In the genomic region with DNA sequence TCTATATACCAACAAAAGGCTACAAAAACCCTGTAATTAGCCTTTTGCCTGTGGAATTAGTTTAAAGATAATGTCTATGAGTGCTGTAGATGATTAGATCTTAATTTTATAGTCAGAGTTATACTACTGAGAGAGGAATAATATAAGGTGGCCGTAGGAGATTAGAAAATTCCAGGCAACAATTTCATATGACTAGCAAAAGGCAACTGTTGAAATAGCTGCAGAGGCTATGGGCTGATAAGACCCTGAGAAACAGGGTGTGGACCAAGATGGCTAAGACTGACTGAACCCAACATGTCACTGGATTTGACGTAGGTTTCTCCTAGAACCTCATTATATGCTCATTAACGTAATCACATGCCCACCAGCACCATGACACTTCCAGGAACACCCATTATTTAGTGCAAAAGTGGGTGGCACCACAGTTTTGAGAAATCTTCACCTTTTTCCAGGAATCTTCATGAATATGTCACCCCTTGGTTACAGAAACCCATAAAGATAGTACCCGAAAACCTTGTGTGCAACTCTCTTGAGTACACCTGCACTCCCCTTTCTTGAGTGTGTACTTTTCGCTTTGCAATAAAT, we compare ENCODE assay signal across 1 cellular context.
TF ChIP-seq lines count a peak whose summit lies in the region.

No MANE protein-coding gene starts in this region.

TF ChIP-seq in K562, 482 proteins besides CTCF, POLR2A, EP300 and RAD21 (continued from another document):
- TF ChIP-seq, protein P1, sequence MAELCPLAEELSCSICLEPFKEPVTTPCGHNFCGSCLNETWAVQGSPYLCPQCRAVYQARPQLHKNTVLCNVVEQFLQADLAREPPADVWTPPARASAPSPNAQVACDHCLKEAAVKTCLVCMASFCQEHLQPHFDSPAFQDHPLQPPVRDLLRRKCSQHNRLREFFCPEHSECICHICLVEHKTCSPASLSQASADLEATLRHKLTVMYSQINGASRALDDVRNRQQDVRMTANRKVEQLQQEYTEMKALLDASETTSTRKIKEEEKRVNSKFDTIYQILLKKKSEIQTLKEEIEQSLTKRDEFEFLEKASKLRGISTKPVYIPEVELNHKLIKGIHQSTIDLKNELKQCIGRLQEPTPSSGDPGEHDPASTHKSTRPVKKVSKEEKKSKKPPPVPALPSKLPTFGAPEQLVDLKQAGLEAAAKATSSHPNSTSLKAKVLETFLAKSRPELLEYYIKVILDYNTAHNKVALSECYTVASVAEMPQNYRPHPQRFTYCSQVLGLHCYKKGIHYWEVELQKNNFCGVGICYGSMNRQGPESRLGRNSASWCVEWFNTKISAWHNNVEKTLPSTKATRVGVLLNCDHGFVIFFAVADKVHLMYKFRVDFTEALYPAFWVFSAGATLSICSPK (IDR thresholded peaks at IDR 0.05; ENCODE audit: borderline replicate concordance): no peak
- TF ChIP-seq ZNF780A (CRISPR knock-in tag; IDR thresholded peaks at IDR 0.05): no peak
- peak in 1 of 2 experiments; percentile 42; a peak in 1 of 4 replicates for TF ChIP-seq MAZ (CRISPR knock-in tag; conservative IDR thresholded peaks at IDR 0.05 in 1 of 2, IDR thresholded peaks at IDR 0.05 in 1 of 2)
- no peak for TF ChIP-seq EWSR1 (IDR thresholded peaks at IDR 0.05; ENCODE audit: borderline replicate concordance, low read depth, partially characterized antibody)
- TF ChIP-seq ZBED1 (IDR thresholded peaks at IDR 0.05): 0 out of 2 replicates have a peak, but pooled peaks have one; percentile 55
- TF ChIP-seq, protein P2, sequence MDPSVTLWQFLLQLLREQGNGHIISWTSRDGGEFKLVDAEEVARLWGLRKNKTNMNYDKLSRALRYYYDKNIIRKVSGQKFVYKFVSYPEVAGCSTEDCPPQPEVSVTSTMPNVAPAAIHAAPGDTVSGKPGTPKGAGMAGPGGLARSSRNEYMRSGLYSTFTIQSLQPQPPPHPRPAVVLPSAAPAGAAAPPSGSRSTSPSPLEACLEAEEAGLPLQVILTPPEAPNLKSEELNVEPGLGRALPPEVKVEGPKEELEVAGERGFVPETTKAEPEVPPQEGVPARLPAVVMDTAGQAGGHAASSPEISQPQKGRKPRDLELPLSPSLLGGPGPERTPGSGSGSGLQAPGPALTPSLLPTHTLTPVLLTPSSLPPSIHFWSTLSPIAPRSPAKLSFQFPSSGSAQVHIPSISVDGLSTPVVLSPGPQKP (CRISPR knock-in tag; IDR thresholded peaks at IDR 0.05): no peak
- TF ChIP-seq, protein P3, sequence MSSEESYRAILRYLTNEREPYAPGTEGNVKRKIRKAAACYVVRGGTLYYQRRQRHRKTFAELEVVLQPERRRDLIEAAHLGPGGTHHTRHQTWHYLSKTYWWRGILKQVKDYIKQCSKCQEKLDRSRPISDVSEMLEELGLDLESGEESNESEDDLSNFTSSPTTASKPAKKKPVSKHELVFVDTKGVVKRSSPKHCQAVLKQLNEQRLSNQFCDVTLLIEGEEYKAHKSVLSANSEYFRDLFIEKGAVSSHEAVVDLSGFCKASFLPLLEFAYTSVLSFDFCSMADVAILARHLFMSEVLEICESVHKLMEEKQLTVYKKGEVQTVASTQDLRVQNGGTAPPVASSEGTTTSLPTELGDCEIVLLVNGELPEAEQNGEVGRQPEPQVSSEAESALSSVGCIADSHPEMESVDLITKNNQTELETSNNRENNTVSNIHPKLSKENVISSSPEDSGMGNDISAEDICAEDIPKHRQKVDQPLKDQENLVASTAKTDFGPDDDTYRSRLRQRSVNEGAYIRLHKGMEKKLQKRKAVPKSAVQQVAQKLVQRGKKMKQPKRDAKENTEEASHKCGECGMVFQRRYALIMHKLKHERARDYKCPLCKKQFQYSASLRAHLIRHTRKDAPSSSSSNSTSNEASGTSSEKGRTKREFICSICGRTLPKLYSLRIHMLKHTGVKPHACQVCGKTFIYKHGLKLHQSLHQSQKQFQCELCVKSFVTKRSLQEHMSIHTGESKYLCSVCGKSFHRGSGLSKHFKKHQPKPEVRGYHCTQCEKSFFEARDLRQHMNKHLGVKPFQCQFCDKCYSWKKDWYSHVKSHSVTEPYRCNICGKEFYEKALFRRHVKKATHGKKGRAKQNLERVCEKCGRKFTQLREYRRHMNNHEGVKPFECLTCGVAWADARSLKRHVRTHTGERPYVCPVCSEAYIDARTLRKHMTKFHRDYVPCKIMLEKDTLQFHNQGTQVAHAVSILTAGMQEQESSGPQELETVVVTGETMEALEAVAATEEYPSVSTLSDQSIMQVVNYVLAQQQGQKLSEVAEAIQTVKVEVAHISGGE (CRISPR knock-in tag; IDR thresholded peaks at IDR 0.05): peak in 1 of 3 experiments; percentile 63; a peak in 2 of 6 replicates
- peak; percentile 94 for TF ChIP-seq ZEB2 (IDR thresholded peaks at IDR 0.05)
- TF ChIP-seq, protein P4, sequence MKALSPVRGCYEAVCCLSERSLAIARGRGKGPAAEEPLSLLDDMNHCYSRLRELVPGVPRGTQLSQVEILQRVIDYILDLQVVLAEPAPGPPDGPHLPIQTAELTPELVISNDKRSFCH (CRISPR knock-in tag; IDR thresholded peaks at IDR 0.05): no peak
- TF ChIP-seq, protein P4 (tag; IDR thresholded peaks at IDR 0.05): peak; percentile 55; the same call in 1 of the 2 replicates
- TF ChIP-seq, protein P5, sequence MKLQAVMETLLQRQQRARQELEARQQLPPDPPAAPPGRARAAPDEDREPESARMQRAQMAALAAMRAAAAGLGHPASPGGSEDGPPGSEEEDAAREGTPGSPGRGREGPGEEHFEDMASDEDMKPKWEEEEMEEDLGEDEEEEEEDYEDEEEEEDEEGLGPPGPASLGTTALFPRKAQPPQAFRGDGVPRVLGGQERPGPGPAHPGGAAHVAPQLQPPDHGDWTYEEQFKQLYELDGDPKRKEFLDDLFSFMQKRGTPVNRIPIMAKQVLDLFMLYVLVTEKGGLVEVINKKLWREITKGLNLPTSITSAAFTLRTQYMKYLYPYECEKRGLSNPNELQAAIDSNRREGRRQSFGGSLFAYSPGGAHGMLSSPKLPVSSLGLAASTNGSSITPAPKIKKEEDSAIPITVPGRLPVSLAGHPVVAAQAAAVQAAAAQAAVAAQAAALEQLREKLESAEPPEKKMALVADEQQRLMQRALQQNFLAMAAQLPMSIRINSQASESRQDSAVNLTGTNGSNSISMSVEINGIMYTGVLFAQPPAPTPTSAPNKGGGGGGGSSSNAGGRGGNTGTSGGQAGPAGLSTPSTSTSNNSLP (IDR thresholded peaks at IDR 0.05; ENCODE audit: borderline replicate concordance, low read depth, low read length): peak; percentile 81; the same call in 1 of the 2 replicates
- TF ChIP-seq IRF2 (CRISPR knock-in tag; IDR thresholded peaks at IDR 0.05): no peak
- TF ChIP-seq TAF15 (IDR thresholded peaks at IDR 0.05; ENCODE audit: low read depth, low read length): no peak
- no peak for TF ChIP-seq CBX8 (IDR thresholded peaks at IDR 0.05; ENCODE audit: borderline replicate concordance, extremely low read depth, low read depth, low read length, poor library complexity, severe bottlenecking)
- peak; percentile 31; the same call in 1 of the 2 replicates for TF ChIP-seq BHLHE40 (IDR thresholded peaks at IDR 0.05; ENCODE audit: low read length)
- no peak for TF ChIP-seq ZNF384 (IDR thresholded peaks at IDR 0.05; ENCODE audit: low read depth, low read length)
- TF ChIP-seq, protein P6, sequence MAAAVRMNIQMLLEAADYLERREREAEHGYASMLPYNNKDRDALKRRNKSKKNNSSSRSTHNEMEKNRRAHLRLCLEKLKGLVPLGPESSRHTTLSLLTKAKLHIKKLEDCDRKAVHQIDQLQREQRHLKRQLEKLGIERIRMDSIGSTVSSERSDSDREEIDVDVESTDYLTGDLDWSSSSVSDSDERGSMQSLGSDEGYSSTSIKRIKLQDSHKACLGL (CRISPR knock-in tag; IDR thresholded peaks at IDR 0.05; ENCODE audit: borderline replicate concordance, poor library complexity, severe bottlenecking): no peak
- no peak for TF ChIP-seq FOXK1 (CRISPR knock-in tag; IDR thresholded peaks at IDR 0.05; ENCODE audit: borderline replicate concordance)
- TF ChIP-seq ILF3 (IDR thresholded peaks at IDR 0.05; ENCODE audit: borderline replicate concordance): no peak
- peak; percentile 87; the same call in 1 of the 2 replicates for TF ChIP-seq NCOA1 (IDR thresholded peaks at IDR 0.05; ENCODE audit: low read depth)
- peak; percentile 84; the same call in 1 of the 2 replicates for TF ChIP-seq KLF16 (IDR thresholded peaks at IDR 0.05)
- no peak for TF ChIP-seq PRMT5 (CRISPR knock-in tag; IDR thresholded peaks at IDR 0.05)
- peak; percentile 98 for TF ChIP-seq TEAD4 (IDR thresholded peaks at IDR 0.05; ENCODE audit: low read length)
- TF ChIP-seq TEAD4 (CRISPR knock-in tag; IDR thresholded peaks at IDR 0.05; ENCODE audit: borderline replicate concordance): no peak
- TF ChIP-seq, protein P7, sequence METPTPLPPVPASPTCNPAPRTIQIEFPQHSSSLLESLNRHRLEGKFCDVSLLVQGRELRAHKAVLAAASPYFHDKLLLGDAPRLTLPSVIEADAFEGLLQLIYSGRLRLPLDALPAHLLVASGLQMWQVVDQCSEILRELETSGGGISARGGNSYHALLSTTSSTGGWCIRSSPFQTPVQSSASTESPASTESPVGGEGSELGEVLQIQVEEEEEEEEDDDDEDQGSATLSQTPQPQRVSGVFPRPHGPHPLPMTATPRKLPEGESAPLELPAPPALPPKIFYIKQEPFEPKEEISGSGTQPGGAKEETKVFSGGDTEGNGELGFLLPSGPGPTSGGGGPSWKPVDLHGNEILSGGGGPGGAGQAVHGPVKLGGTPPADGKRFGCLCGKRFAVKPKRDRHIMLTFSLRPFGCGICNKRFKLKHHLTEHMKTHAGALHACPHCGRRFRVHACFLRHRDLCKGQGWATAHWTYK (CRISPR knock-in tag; IDR thresholded peaks at IDR 0.05): 0 out of 2 replicates have a peak, but pooled peaks have one; percentile 38
- TF ChIP-seq ZNF79 (CRISPR knock-in tag; IDR thresholded peaks at IDR 0.05; ENCODE audit: low read depth): no peak
- peak; percentile 72; the same call in 1 of the 2 replicates for TF ChIP-seq CXXC5 (CRISPR knock-in tag; IDR thresholded peaks at IDR 0.05)
- TF ChIP-seq HDAC1 (IDR thresholded peaks at IDR 0.05): peak in 1 of 2 experiments; percentile 82; a peak in 3 of 4 replicates
- peak; percentile 78 for TF ChIP-seq CCNT2 (IDR thresholded peaks at IDR 0.05; ENCODE audit: borderline replicate concordance, extremely low read depth, insufficient read length, low read depth, low read length)
- TF ChIP-seq CBFA2T3 (IDR thresholded peaks at IDR 0.05): peak; percentile 97
- TF ChIP-seq, protein P8, sequence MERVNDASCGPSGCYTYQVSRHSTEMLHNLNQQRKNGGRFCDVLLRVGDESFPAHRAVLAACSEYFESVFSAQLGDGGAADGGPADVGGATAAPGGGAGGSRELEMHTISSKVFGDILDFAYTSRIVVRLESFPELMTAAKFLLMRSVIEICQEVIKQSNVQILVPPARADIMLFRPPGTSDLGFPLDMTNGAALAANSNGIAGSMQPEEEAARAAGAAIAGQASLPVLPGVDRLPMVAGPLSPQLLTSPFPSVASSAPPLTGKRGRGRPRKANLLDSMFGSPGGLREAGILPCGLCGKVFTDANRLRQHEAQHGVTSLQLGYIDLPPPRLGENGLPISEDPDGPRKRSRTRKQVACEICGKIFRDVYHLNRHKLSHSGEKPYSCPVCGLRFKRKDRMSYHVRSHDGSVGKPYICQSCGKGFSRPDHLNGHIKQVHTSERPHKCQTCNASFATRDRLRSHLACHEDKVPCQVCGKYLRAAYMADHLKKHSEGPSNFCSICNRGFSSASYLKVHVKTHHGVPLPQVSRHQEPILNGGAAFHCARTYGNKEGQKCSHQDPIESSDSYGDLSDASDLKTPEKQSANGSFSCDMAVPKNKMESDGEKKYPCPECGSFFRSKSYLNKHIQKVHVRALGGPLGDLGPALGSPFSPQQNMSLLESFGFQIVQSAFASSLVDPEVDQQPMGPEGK (CRISPR knock-in tag; IDR thresholded peaks at IDR 0.05; ENCODE audit: borderline replicate concordance): no peak
- peak; percentile 96 for TF ChIP-seq PML (IDR thresholded peaks at IDR 0.05; ENCODE audit: low read length)
- TF ChIP-seq GATAD2A (IDR thresholded peaks at IDR 0.05): no peak
- no peak for TF ChIP-seq POLR3A (IDR thresholded peaks at IDR 0.05; ENCODE audit: borderline replicate concordance, extremely low read depth, insufficient read depth, insufficient read length)
- peak; percentile 77; the same call in 1 of the 2 replicates for TF ChIP-seq PHB2 (IDR thresholded peaks at IDR 0.05; ENCODE audit: low read depth)
- TF ChIP-seq LEF1 (IDR thresholded peaks at IDR 0.05): peak; percentile 66; the same call in 1 of the 2 replicates
- TF ChIP-seq, protein P9, sequence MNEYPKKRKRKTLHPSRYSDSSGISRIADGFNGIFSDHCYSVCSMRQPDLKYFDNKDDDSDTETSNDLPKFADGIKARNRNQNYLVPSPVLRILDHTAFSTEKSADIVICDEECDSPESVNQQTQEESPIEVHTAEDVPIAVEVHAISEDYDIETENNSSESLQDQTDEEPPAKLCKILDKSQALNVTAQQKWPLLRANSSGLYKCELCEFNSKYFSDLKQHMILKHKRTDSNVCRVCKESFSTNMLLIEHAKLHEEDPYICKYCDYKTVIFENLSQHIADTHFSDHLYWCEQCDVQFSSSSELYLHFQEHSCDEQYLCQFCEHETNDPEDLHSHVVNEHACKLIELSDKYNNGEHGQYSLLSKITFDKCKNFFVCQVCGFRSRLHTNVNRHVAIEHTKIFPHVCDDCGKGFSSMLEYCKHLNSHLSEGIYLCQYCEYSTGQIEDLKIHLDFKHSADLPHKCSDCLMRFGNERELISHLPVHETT (CRISPR knock-in tag; conservative IDR thresholded peaks at IDR 0.05 in 1 of 2, IDR thresholded peaks at IDR 0.05 in 1 of 2): peak in 1 of 2 experiments; percentile 64; a peak in 2 of 4 replicates
- TF ChIP-seq, protein P10, sequence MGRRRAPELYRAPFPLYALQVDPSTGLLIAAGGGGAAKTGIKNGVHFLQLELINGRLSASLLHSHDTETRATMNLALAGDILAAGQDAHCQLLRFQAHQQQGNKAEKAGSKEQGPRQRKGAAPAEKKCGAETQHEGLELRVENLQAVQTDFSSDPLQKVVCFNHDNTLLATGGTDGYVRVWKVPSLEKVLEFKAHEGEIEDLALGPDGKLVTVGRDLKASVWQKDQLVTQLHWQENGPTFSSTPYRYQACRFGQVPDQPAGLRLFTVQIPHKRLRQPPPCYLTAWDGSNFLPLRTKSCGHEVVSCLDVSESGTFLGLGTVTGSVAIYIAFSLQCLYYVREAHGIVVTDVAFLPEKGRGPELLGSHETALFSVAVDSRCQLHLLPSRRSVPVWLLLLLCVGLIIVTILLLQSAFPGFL (CRISPR knock-in tag; IDR thresholded peaks at IDR 0.05): no peak
- peak; percentile 38; the same call in 1 of the 2 replicates for TF ChIP-seq RFX1 (IDR thresholded peaks at IDR 0.05)
- no peak for TF ChIP-seq FUS (optimal IDR thresholded peaks at IDR 0.05; ENCODE audit: low read depth, low read length)
- peak; percentile 70 for TF ChIP-seq EGR1 (conservative IDR thresholded peaks at IDR 0.05)
- TF ChIP-seq ESRRA (IDR thresholded peaks at IDR 0.05; ENCODE audit: borderline replicate concordance, low read depth): no peak
- TF ChIP-seq SMAD4 (CRISPR knock-in tag; conservative IDR thresholded peaks at IDR 0.05): peak; percentile 85
- TF ChIP-seq SMARCE1 (IDR thresholded peaks at IDR 0.05): peak; percentile 83
- TF ChIP-seq TAL1 (IDR thresholded peaks at IDR 0.05): peak; percentile 94
- peak; percentile 89 for TF ChIP-seq POLR2AphosphoS5 (IDR thresholded peaks at IDR 0.05; ENCODE audit: control insufficient read depth, insufficient read depth, low read depth, low read length)
- TF ChIP-seq GABPA (tag; conservative IDR thresholded peaks at IDR 0.05; ENCODE audit: low read depth): peak; percentile 30; the same call in 1 of the 2 replicates
- TF ChIP-seq FOSL1 (tag; conservative IDR thresholded peaks at IDR 0.05): peak; percentile 62
- TF ChIP-seq ZNF586 (CRISPR knock-in tag; conservative IDR thresholded peaks at IDR 0.05): no peak
